Comparison of ENCODE assay signal across 27 cellular contexts in genomic region chr15:93080451-93080850, GRCh38. TPM values are rescaled to one million over a fixed set of nuclear protein-coding genes. Genes with fewer than 3 reads are reported as not detected.
DNase-seq lines count a peak whose midpoint lies in the region; ATAC-seq, FAIRE-seq and TF ChIP-seq lines count a peak whose summit lies in the region.
"Had no signal": no experiment of that assay in that cellular context is flagged by ENCODE, and none has a peak within 500 bp of the region (broad histone marks: within the 10 kb centered on the region; RNA-seq: fewer than 3 reads in every experiment).

No MANE protein-coding gene starts in this region.

- H3K9ac ChIP-seq in H1 (replicated peaks in 1 of 4; ENCODE audit: extremely low read depth in 1 of 4, low read depth in 3 of 4, low read length in 3 of 4): no peak overlapping the region
- H3K9ac ChIP-seq: BLaER1 treated with 17β-estradiol and CSF1 and Interleukin-3, amounts not matched to agents 10 nM and 100 nM had no signal

- 89% methylated on average over 6 of the region's 6 CpGs; no CpG with 5 or more reads in 1 of the 2 experiments for WGBS in H1 (ENCODE audit: extremely low coverage in 1 of 2, insufficient coverage in 1 of 2, insufficient read length in 1 of 2, insufficient replicate concordance in 2 of 2, low coverage in 1 of 2, low lambda C conversion rate in 2 of 2, missing lambda C conversion rate in 1 of 2), 2 experiments
- WGBS in sigmoid colon, 2 donors: 53 to 67% methylated on average over 6 of the region's 6 CpGs

- no peak overlapping the region for H4K8ac ChIP-seq in H1 (ENCODE audit: extremely low read depth, insufficient read depth, low read length)

- H4K5ac ChIP-seq in H1 (ENCODE audit: insufficient read length, low read depth, low read length): no peak overlapping the region

- H3K27me3 ChIP-seq in H1 (replicated peaks in 1 of 4; ENCODE audit: control insufficient read depth in 3 of 4, extremely low read depth in 1 of 4, insufficient read depth in 3 of 4, low read length in 3 of 4) (no peaks in the 10 kb centered on the region), muscle layer of duodenum (ENCODE audit: low read depth, low read length) (no peaks in the 10 kb centered on the region), sigmoid colon (no peaks in the 10 kb centered on the region)
- H3K27me3 ChIP-seq: BLaER1 treated with 17β-estradiol and CSF1 and Interleukin-3, amounts not matched to agents 10 nM and 100 nM had no signal

- H4K20me1 ChIP-seq in H1 (replicated peaks in 1 of 2; ENCODE audit: control insufficient read depth in 1 of 2, insufficient read depth in 2 of 2, low read length in 2 of 2): peaks cover 0 to 6% of the 10 kb centered on the region in 2 experiments

- peaks cover 6% of the 10 kb centered on the region; the same call in 1 of the 2 replicates for H3K79me1 ChIP-seq in H1 (ENCODE audit: low read depth, low read length)

- intact Hi-C loops in sigmoid colon (cut with DNase I): no loop called here

- no peak for ATAC-seq in HG02610 (IDR thresholded peaks at IDR 0.05; ENCODE audit: unreplicated experiment)
- no peak for ATAC-seq in GM18520 (IDR thresholded peaks at IDR 0.05; ENCODE audit: unreplicated experiment)
- ATAC-seq: A549 had no signal

- H3K4me1 ChIP-seq in H1 (replicated peaks in 1 of 4; ENCODE audit: control insufficient read depth in 3 of 4, insufficient read depth in 4 of 4, low read length in 3 of 4): peaks cover 0 to 2% (median 0%) of the 10 kb centered on the region in 4 experiments; a peak in 2 of 7 replicates
- peaks cover 0 to 34% of the 10 kb centered on the region in 2 donors for H3K4me1 ChIP-seq in muscle layer of duodenum (ENCODE audit: control insufficient read depth in 1 of 2, insufficient read depth in 2 of 2, low read length in 2 of 2)
- peaks cover 0 to 99% (median 56%) of the 10 kb centered on the region in 4 donors for H3K4me1 ChIP-seq in sigmoid colon
- H3K4me1 ChIP-seq: A549, SJSA1 had no signal

- no peak overlapping the region for H3K4me3 ChIP-seq in H1 (ENCODE audit: extremely low read depth in 1 of 4, insufficient read depth in 2 of 4, low read depth in 3 of 4, low read length in 4 of 4)
- no peak overlapping the region for H3K4me3 ChIP-seq in muscle layer of duodenum (ENCODE audit: low read depth in 1 of 2, low read length in 2 of 2)
- no peak overlapping the region for H3K4me3 ChIP-seq in sigmoid colon
- H3K4me3 ChIP-seq: A549; BLaER1 treated with 17β-estradiol and CSF1 and Interleukin-3, amounts not matched to agents 10 nM and 100 nM; SJSA1 had no signal

- no peak for TF ChIP-seq RAD21 in H1 (IDR thresholded peaks at IDR 0.05 in 1 of 2, conservative IDR thresholded peaks at IDR 0.05 in 1 of 2; ENCODE audit: low read depth in 2 of 2, low read length in 2 of 2)

- POLR2A ChIA-PET in H1 (lab: Charles Lee; ENCODE audit: partially characterized antibody): no interaction called here

- H2BK12ac ChIP-seq in H1 (ENCODE audit: low read depth, low read length): 0 out of 2 replicates have a peak overlapping the region, but pooled peaks have one; percentile 14

- no peak overlapping the region for H3K4ac ChIP-seq in H1 (replicated peaks; ENCODE audit: insufficient read length, low read depth, low read length)

- H3K4me2 ChIP-seq in H1 (ENCODE audit: insufficient read depth in 1 of 2, low read depth in 2 of 2, low read length in 2 of 2): no peak overlapping the region
- H3K4me2 ChIP-seq: A549; BLaER1 treated with 17β-estradiol and CSF1 and Interleukin-3, amounts not matched to agents 10 nM and 100 nM had no signal

- H2AFZ ChIP-seq in H1 (ENCODE audit: low read length): no peak overlapping the region

- H2BK5ac ChIP-seq in H1 (ENCODE audit: low read depth, low read length): no peak overlapping the region

- no peaks in the 10 kb centered on the region for H3K23me2 ChIP-seq in H1 (ENCODE audit: low read depth, low read length)

- TF ChIP-seq CTCF in H1 (IDR thresholded peaks at IDR 0.05; ENCODE audit: control extremely low read depth in 1 of 3, insufficient read depth in 1 of 3, low read depth in 1 of 3, low read length in 3 of 3): no peak
- no peak for TF ChIP-seq CTCF in sigmoid colon (IDR thresholded peaks at IDR 0.05)

- no peak overlapping the region for H2BK20ac ChIP-seq in H1 (ENCODE audit: low read length)

- H3K56ac ChIP-seq in H1 (replicated peaks; ENCODE audit: insufficient read length, low read depth, low read length): no peak overlapping the region

- no peak for FAIRE-seq in H1 (lab: Jason Lieb, UNC)
- FAIRE-seq: GM12891, H54, HTR-8/SVneo had no signal

- TF ChIP-seq EP300 in H1 (IDR thresholded peaks at IDR 0.05; ENCODE audit: borderline replicate concordance in 1 of 2, low read depth in 2 of 2, low read length in 2 of 2) (no peak), sigmoid colon (IDR thresholded peaks at IDR 0.05) (no peak)

- CTCF ChIA-PET in H1 (lab: Charles Lee; ENCODE audit: partially characterized antibody): interaction anchor here (1.1 to 1.5 kb wide), 2 partner anchors 10 to 82 kb away, joined by 3 read pairs; no protein-coding TSS in a partner anchor

- H3K27ac ChIP-seq in H1 (ENCODE audit: low read depth, low read length) (no peak overlapping the region), muscle layer of duodenum (ENCODE audit: low read length) (peak overlapping the region; percentile 65), sigmoid colon (peak overlapping the region; percentile 29 to 96 (median 76))
- H3K27ac ChIP-seq: A549; BLaER1 treated with 17β-estradiol and CSF1 and Interleukin-3, amounts not matched to agents 10 nM and 100 nM; SJSA1 had no signal

- H3K9me3 ChIP-seq in H1 (ENCODE audit: insufficient read depth in 2 of 2, low read depth in 1 of 2, low read length in 1 of 2): no peaks in the 10 kb centered on the region
- no peaks in the 10 kb centered on the region for H3K9me3 ChIP-seq in muscle layer of duodenum (ENCODE audit: control insufficient read depth in 1 of 2, low read length in 2 of 2)
- no peaks in the 10 kb centered on the region for H3K9me3 ChIP-seq in sigmoid colon
- H3K9me3 ChIP-seq: A549; BLaER1 treated with 17β-estradiol and CSF1 and Interleukin-3, amounts not matched to agents 10 nM and 100 nM; SJSA1 had no signal

- H3K36me3 ChIP-seq in H1 (ENCODE audit: control insufficient read depth in 2 of 4, insufficient read depth in 4 of 4, low read length in 3 of 4) (no peaks in the 10 kb centered on the region; a peak in 1 of 8 replicates), muscle layer of duodenum (ENCODE audit: control insufficient read depth in 1 of 2, insufficient read depth in 2 of 2, low read length in 2 of 2) (no peaks in the 10 kb centered on the region), sigmoid colon (no peaks in the 10 kb centered on the region)
- H3K36me3 ChIP-seq: SJSA1 had no signal

- peaks cover 0 to 28% of the 10 kb centered on the region in 2 experiments; a peak in 3 of 4 replicates for H3K79me2 ChIP-seq in H1 (ENCODE audit: control insufficient read depth in 1 of 2, insufficient read depth in 2 of 2, low read length in 2 of 2)

- no peak overlapping the region for H3K23ac ChIP-seq in H1 (ENCODE audit: insufficient read length)

- no peak for TF ChIP-seq POLR2A in H1 (IDR thresholded peaks at IDR 0.05; ENCODE audit: control extremely low read depth in 1 of 2, low read depth in 2 of 2, low read length in 2 of 2)
- TF ChIP-seq POLR2A in sigmoid colon (IDR thresholded peaks at IDR 0.05): no peak

- no peak overlapping the region for H3K18ac ChIP-seq in H1 (ENCODE audit: extremely low read depth, low read length)

- no peak overlapping the region for H3K14ac ChIP-seq in H1 (ENCODE audit: insufficient read length)

- no peak overlapping the region for H2BK15ac ChIP-seq in H1 (ENCODE audit: low read length)

- 0 out of 2 replicates have a peak overlapping the region, but pooled peaks have one; percentile 80 for H2AK5ac ChIP-seq in H1 (ENCODE audit: low read depth, low read length)

- DNase-seq in H1 (ENCODE audit: low read depth in 1 of 2, low spot score in 2 of 2) (no peak), sigmoid colon (no peak), NCI-H226 (no peak)
- DNase-seq in activated naive CD4-positive, alpha-beta T cell treated with anti-CD3 and anti-CD28 coated beads, Interleukin-2, amount 50 U/mL, for 16 hours: no peak
- DNase-seq: AML-193; CD4-positive, alpha-beta T cell; GDM1; KBM-7; MV-4-11; NCI-H1105; NCI-H146; NCI-H1930; NCI-H2107; NCI-H446 treated with DMSO at 0.1 percent for 48 hours; NCI-H526 treated with DMSO at 0.1 percent for 48 hours; Right ventricle myocardium superior; RPMI8226 had no signal

- H4K91ac ChIP-seq in H1 (replicated peaks; ENCODE audit: insufficient read length, low read length): no peak overlapping the region

- no peak overlapping the region for H2BK120ac ChIP-seq in H1 (replicated peaks; ENCODE audit: low read depth, low read length)

TF ChIP-seq in H1, 55 proteins besides CTCF, POLR2A, EP300 and RAD21 (continues in another document):
- no peak for TF ChIP-seq ATF3 (IDR thresholded peaks at IDR 0.05; ENCODE audit: insufficient read depth, low read depth, low read length)
- TF ChIP-seq, protein P1, sequence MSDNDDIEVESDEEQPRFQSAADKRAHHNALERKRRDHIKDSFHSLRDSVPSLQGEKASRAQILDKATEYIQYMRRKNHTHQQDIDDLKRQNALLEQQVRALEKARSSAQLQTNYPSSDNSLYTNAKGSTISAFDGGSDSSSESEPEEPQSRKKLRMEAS (IDR thresholded peaks at IDR 0.05): no peak
- no peak for TF ChIP-seq CREB1 (IDR thresholded peaks at IDR 0.05)
- no peak for TF ChIP-seq GABPA (IDR thresholded peaks at IDR 0.05; ENCODE audit: borderline replicate concordance, insufficient read depth, low read length)
- no peak for TF ChIP-seq CHD2 (IDR thresholded peaks at IDR 0.05; ENCODE audit: low read length)
- no peak for TF ChIP-seq GTF2F1 (IDR thresholded peaks at IDR 0.05; ENCODE audit: borderline replicate concordance, low read depth, low read length)
- TF ChIP-seq TCF12 (IDR thresholded peaks at IDR 0.05; ENCODE audit: low read depth, low read length): no peak
- TF ChIP-seq SAP30 (IDR thresholded peaks at IDR 0.05; ENCODE audit: insufficient read depth, insufficient replicate concordance, low read length): no peak

RNA-seq across cellular contexts. Expression of gene RGMA, which starts 8.6 kb away (rescaled TPM):
- 39.8 and 41.8 TPM in 2 replicates for total RNA-seq in H1 (2021; fragmentation: NEBNext Ultra II Directional; extraction: Animal tissue kit (Norgen Biotek cat#: 25700))
- 19.9 and 49.3 TPM in 2 replicates for polyA plus RNA-seq in H1 (2011; rRNA removed)
- polyA plus RNA-seq in H1 (2011; cell fraction: cytosol; rRNA removed): 22.2 TPM
- polyA plus RNA-seq in H1 (2011; cell fraction: nucleus; rRNA removed): 36.3 TPM
- 29.1 to 45.4 TPM (median 42.0 TPM) in 4 replicates for polyA plus RNA-seq in H1 (2012, experiment 1 of 2)
- 30.6 TPM for polyA plus RNA-seq in H1 (2012, experiment 2 of 2)
- polyA plus RNA-seq in H1 (2013, experiment 1 of 2): 21.1 TPM
- polyA plus RNA-seq in H1 (2013, experiment 2 of 2): 23.0 TPM
- 10.0 and 13.8 TPM in 2 replicates for polyA minus RNA-seq in H1 (2011; rRNA and poly(A)+ RNA removed)
- polyA minus RNA-seq in H1 (2011; cell fraction: cytosol; rRNA and poly(A)+ RNA removed): 25.5 TPM
- 27.8 TPM for polyA minus RNA-seq in H1 (2011; cell fraction: nucleus; rRNA and poly(A)+ RNA removed)
- 10 to 100 TPM; 21.8 to 58.6 (median 32.8) TPM for total RNA-seq in sigmoid colon
- 10 to 100 TPM in 1 of 3 donors, 1 to 10 TPM in 2; 1.4 to 18.5 (median 6.0) TPM for polyA plus RNA-seq in sigmoid colon
- total RNA-seq: CD4-positive, alpha-beta T cell; LHCN-M2 had no signal
